Comparison of ENCODE assay signal across 8 cellular contexts in the genomic region with DNA sequence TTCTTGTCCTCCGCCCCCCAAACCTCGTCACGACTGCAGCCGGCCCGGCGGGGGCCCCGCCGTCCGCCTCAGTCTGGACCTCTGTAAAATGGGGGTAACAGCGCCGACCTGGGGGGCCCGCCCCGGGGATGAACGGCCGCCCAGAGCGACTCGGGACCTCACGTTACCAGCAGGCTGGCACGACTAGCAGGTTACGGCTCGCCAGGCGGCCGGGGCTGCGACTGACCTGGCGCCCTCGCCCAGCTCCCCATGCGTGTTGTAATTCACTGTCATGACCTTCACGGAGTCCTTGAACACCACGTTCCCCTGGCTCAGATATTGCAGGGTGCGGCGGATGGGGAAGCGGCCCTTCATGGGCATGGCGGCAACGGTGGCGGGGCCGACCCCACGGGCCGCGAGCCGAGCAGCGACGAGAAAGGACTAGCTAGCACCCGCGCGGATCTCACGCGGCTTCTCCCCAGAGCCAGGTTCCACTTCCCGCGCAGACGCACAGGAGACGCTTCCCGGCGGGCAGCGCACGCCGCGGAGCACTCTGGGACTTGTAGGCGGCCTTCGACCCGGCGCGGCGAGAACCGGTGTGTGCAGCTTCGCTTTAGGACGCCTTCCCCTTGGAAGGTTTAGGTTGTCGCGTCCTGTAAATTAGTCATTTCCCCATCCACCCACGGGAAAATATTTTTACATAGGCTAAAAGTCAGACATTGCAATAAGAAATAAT. TPM values are rescaled to one million over a fixed set of nuclear protein-coding genes. Genes with fewer than 3 reads are reported as not detected.
A peak's percentile ranks its signal among the peaks of the same experiment; 100 is the strongest.
DNase-seq lines count a peak whose midpoint lies in the region; ATAC-seq and TF ChIP-seq lines count a peak whose summit lies in the region.

A gene (minus strand): TSS at position 481 of the 715 bp plus-strand sequence. CDS start 121 bp downstream, at position 360.

- H2AFZ ChIP-seq in KMS-11 (ENCODE audit: low read depth), result peak within 1 kb of the TSS; percentile 66

- no peak for TF ChIP-seq CTCF in KMS-11 (conservative IDR thresholded peaks at IDR 0.05; ENCODE audit: low read depth, low read length)
- peak in 2 of 6 experiments; percentile 13 to 27 for TF ChIP-seq CTCF in Peyer's patch (IDR thresholded peaks at IDR 0.05)
- peak in 1 of 6 experiments; percentile 36 for TF ChIP-seq CTCF in esophagus squamous epithelium (IDR thresholded peaks at IDR 0.05)

- H3K27me3 ChIP-seq in KMS-11 (ENCODE audit: insufficient read depth, low read depth) (no peaks in the 10 kb centered on the region), Peyer's patch (no peaks in the 10 kb centered on the region), esophagus squamous epithelium (no peaks in the 10 kb centered on the region)

- H3K4me2 ChIP-seq in KMS-11, result peak within 1 kb of the TSS; percentile 61

- intact Hi-C loops in esophagus squamous epithelium (cut with DNase I), result no loop called here

- 0 to 4% methylated on average over 5 of the region's 69 CpGs for WGBS in esophagus squamous epithelium, 2 donors

- no peaks in the 10 kb centered on the region for H4K20me1 ChIP-seq in KMS-11 (ENCODE audit: insufficient read depth)

- DNase-seq in DMS79 (lab: John Stamatoyannopoulos, UW) (peak; percentile 41), Peyer's patch (peak; percentile 88 to 96 (median 92)), esophagus squamous epithelium (lab: John Stamatoyannopoulos, UW) (peak; percentile 58), myocyte (ENCODE audit: low read depth) (peak; percentile 93)
- DNase-seq in activated T-cell treated with anti-CD3 and anti-CD28 coated beads, Interleukin-2, amount 50 U/mL, for 48 hours, result peak; percentile 90 to 92
- DNase-seq in stimulated activated CD8-positive, alpha-beta memory T cell treated with anti-CD3 and anti-CD28 coated beads, Interleukin-7, amount 100 ng/mL, for 4 hours (ENCODE audit: low read depth in 2 of 2), result peak; percentile 80 to 86

- peak within 1 kb of the TSS; percentile 64 for H3K27ac ChIP-seq in KMS-11
- H3K27ac ChIP-seq in Peyer's patch, result peak within 1 kb of the TSS; percentile 81 to 91 (median 86)
- peak within 1 kb of the TSS; percentile 83 to 91 (median 88) for H3K27ac ChIP-seq in esophagus squamous epithelium

- ATAC-seq in GM21786 (IDR thresholded peaks at IDR 0.05; ENCODE audit: unreplicated experiment), result peak; percentile 96

- H3K9ac ChIP-seq in KMS-11, result peak within 1 kb of the TSS; percentile 92

- H3K36me3 ChIP-seq in KMS-11 (ENCODE audit: insufficient read depth) (no peaks in the 10 kb centered on the region), Peyer's patch (peaks cover 0 to 2% (median 0%) of the 10 kb centered on the region in 3 donors), esophagus squamous epithelium (peaks cover 0 to 6% (median 0%) of the 10 kb centered on the region in 3 donors)

- H3K9me3 ChIP-seq in Peyer's patch, result no peaks in the 10 kb centered on the region
- no peaks in the 10 kb centered on the region for H3K9me3 ChIP-seq in esophagus squamous epithelium

- peak; percentile 91 to 92 for TF ChIP-seq POLR2A in Peyer's patch (IDR thresholded peaks at IDR 0.05)
- TF ChIP-seq POLR2A in esophagus squamous epithelium (IDR thresholded peaks at IDR 0.05), result peak in 3 of 4 donors; percentile 75 to 88 (median 83)

- H3K79me2 ChIP-seq in KMS-11 (ENCODE audit: insufficient read depth, low read depth), result peaks cover 25% of the 10 kb centered on the region

- H3K4me1 ChIP-seq in KMS-11 (ENCODE audit: low read depth, poor library complexity, severe bottlenecking) (peaks cover 5% of the 10 kb centered on the region), Peyer's patch (peaks cover 0 to 14% (median 6%) of the 10 kb centered on the region in 4 donors), esophagus squamous epithelium (peaks cover 7 to 23% (median 14%) of the 10 kb centered on the region in 3 donors)

- H3K4me3 ChIP-seq in KMS-11 (IDR thresholded peaks at IDR 0.05; ENCODE audit: insufficient read depth, low read depth, low read length) (peak within 1 kb of the TSS; percentile 1), Peyer's patch (peak within 1 kb of the TSS; percentile 73 to 93 (median 82)), esophagus squamous epithelium (peak within 1 kb of the TSS; percentile 77 to 94 (median 84))

RNA-seq across cellular contexts. Expression of the gene that starts here (rescaled TPM):
- 100 to 1,000 TPM in 1 of 4 donors, 10 to 100 TPM in 3; 49.6 to 120 (median 94.2) TPM for total RNA-seq in Peyer's patch
- 10 to 100 TPM; 23.9 to 39.2 (median 29.5) TPM for total RNA-seq in esophagus squamous epithelium
- total RNA-seq in myocyte, result 23.7 and 30.8 TPM in 2 replicates
- polyA plus RNA-seq in myocyte (2012), result 44.5 TPM

Comparison
In these comparisons a context has a peak if more than half of its experiments do, and no peak if none do; other contexts are left out.
1. Peak in every context shown above with its lines: DNase-seq, ATAC-seq, H3K4me3 ChIP-seq and H3K27ac ChIP-seq.
2. DNase-seq: peak in every context shown above with its lines; median percentile 93 in myocyte; 92 in Peyer's patch; 91 in activated T-cell treated with anti-CD3 and anti-CD28 coated beads, Interleukin-2, amount 50 U/mL, for 48 hours; 83 in stimulated activated CD8-positive, alpha-beta memory T cell treated with anti-CD3 and anti-CD28 coated beads, Interleukin-7, amount 100 ng/mL, for 4 hours; 58 in esophagus squamous epithelium; 41 in DMS79.
3. H3K4me3 ChIP-seq: peak in every context shown above with its lines; median percentile 84 in esophagus squamous epithelium; 82 in Peyer's patch; 1 in KMS-11.